ENCODE assay signal across 22 cellular contexts in the genomic region with DNA sequence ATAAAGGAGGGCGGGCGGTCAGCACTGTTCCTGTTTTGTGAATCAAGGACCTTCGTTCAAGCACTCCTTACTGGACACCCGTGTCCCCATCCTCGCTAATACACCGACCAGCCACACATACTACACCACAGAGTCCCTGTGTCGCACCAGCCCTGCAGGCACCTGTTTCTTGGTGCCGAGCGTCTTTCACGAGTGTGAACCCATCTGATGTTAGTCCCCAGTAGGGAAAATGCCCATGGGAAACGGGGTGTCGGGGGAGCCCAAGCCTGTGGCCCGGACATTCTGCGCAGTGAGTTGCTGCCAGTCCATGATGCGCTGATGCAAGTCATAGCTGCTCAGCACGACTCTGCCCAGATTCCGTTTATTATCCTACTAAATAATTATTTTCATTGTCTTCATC.
"Had no signal": no experiment of that assay in that cellular context is flagged by ENCODE, and none has a peak within 500 bp of the region (broad histone marks: within the 10 kb centered on the region; RNA-seq: fewer than 3 reads in every experiment).

No MANE protein-coding gene starts in this region.

- H3K4me1 Mint-ChIP-seq: immature natural killer cell; naive thymus-derived CD4-positive, alpha-beta T cell; nephron; stimulated activated effector memory CD8-positive, alpha-beta T cell treated with anti-CD3 and anti-CD28 coated beads, Interleukin-12 subunit alpha, Interleukin-12 subunit beta, amount 100 ng/mL, for 72 hours had no signal

- H3K36me3 Mint-ChIP-seq: immature natural killer cell; naive thymus-derived CD4-positive, alpha-beta T cell; neural progenitor cell; stimulated activated effector memory CD8-positive, alpha-beta T cell treated with anti-CD3 and anti-CD28 coated beads, Interleukin-12 subunit alpha, Interleukin-12 subunit beta, amount 100 ng/mL, for 72 hours had no signal

- H3K27ac ChIP-seq: left lung, neural progenitor cell, parathyroid adenoma, stomach, thyroid gland, uterus had no signal

- H3K4me3 ChIP-seq: left lung, neural progenitor cell, smooth muscle cell, stomach, thyroid gland, uterus had no signal

- H3K4me3 Mint-ChIP-seq: effector memory CD8-positive, alpha-beta T cell; immature natural killer cell; naive thymus-derived CD4-positive, alpha-beta T cell; nephron; neural progenitor cell; stimulated activated effector memory CD8-positive, alpha-beta T cell treated with anti-CD3 and anti-CD28 coated beads, Interleukin-12 subunit alpha, Interleukin-12 subunit beta, amount 100 ng/mL, for 72 hours had no signal

- H3K9me3 ChIP-seq: left lung, stomach, thyroid gland, uterus had no signal

- H3K9ac ChIP-seq: neural progenitor cell, parathyroid adenoma had no signal

- H3K36me3 ChIP-seq: left lung, neural progenitor cell, stomach, thyroid gland, uterus had no signal

- H3K4me1 ChIP-seq: left lung, parathyroid adenoma, uterus had no signal

- DNase-seq: dermis blood vessel endothelial cell; effector memory CD8-positive, alpha-beta T cell; hypothalamus; immature natural killer cell; mammary epithelial cell; mesendoderm; midbrain; naive thymus-derived CD4-positive, alpha-beta T cell; stimulated activated CD4-positive, alpha-beta T cell treated with anti-CD3 and anti-CD28 coated beads, Interleukin-2, amount 100 ng/mL, for 24 hours; stimulated activated CD4-positive, alpha-beta T cell treated with anti-CD3 and anti-CD28 coated beads, Interleukin-4, amount 100 ng/mL, for 24 hours; stimulated activated naive CD4-positive, alpha-beta T cell treated with Interleukin-2 at 50 U/mL for 16 hours; stomach; thyroid gland; trophoblast cell; uterus had no signal

- H3K27me3 ChIP-seq: left lung, neural progenitor cell, stomach, thyroid gland, uterus had no signal

- H3K9me3 Mint-ChIP-seq: effector memory CD8-positive, alpha-beta T cell; naive thymus-derived CD4-positive, alpha-beta T cell; nephron; neural progenitor cell; stimulated activated effector memory CD8-positive, alpha-beta T cell treated with anti-CD3 and anti-CD28 coated beads, Interleukin-12 subunit alpha, Interleukin-12 subunit beta, amount 100 ng/mL, for 72 hours had no signal

- H3K27ac Mint-ChIP-seq: effector memory CD8-positive, alpha-beta T cell; immature natural killer cell; naive thymus-derived CD4-positive, alpha-beta T cell; nephron; neural progenitor cell; progenitor cell of endocrine pancreas; stimulated activated effector memory CD8-positive, alpha-beta T cell treated with anti-CD3 and anti-CD28 coated beads, Interleukin-12 subunit alpha, Interleukin-12 subunit beta, amount 100 ng/mL, for 72 hours had no signal
